In the genomic region with DNA sequence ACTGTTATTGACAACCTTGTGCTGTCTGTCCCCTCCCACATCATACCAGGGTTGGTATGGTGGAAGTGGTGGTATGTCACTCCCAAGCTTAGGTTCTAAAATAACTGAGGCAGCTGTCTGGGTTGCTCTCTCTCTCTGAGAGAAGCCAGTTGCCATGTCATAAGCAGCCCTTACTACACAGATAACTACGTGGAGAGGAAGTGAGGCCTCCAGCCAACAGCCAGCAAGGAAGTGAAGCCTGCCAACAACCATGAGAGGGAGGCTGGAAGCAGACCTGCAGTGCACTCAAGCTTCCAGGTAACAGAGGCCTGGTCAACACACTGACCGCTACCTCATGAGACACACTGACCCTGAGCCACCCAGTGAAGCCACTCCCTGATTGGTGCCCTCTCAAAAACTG, we compare ENCODE assay signal across 8 cellular contexts. TPM values are rescaled to one million over a fixed set of nuclear protein-coding genes. Genes with fewer than 3 reads are reported as not detected.
A peak's percentile ranks its signal among the peaks of the same experiment; 100 is the strongest.
DNase-seq lines count a peak whose midpoint lies in the region; ATAC-seq and TF ChIP-seq lines count a peak whose summit lies in the region.

No MANE protein-coding gene starts in this region.

- WGBS in body of pancreas, 2 donors = 40 to 100% methylated on average over 1 to 2 of the region's 2 CpGs
- WGBS in psoas muscle, 3 donors = 44 to 64% (median 46%) methylated on average over 2 of the region's 2 CpGs
- WGBS in prostate gland = 63% methylated on average over 2 of the region's 2 CpGs

- H3K9me3 ChIP-seq in body of pancreas = no peaks in the 10 kb centered on the region
- no peaks in the 10 kb centered on the region for H3K9me3 ChIP-seq in psoas muscle
- H3K9me3 ChIP-seq in prostate gland = no peaks in the 10 kb centered on the region

- H3K4me3 ChIP-seq in body of pancreas (no peak overlapping the region), psoas muscle (no peak overlapping the region), prostate gland (no peak overlapping the region)

- H3K4me1 ChIP-seq in body of pancreas (peaks cover 14% of the 10 kb centered on the region), psoas muscle (peaks cover 7% of the 10 kb centered on the region), prostate gland (replicated peaks) (no peaks in the 10 kb centered on the region)

- TF ChIP-seq POLR2A in body of pancreas (IDR thresholded peaks at IDR 0.05) (no peak), prostate gland (IDR thresholded peaks at IDR 0.05) (no peak)

- DNase-seq in SKM-1 treated with dmso at 0.1 percent for 144 hours (lab: John Stamatoyannopoulos, UW; ENCODE audit: unreplicated experiment) (peak; percentile 15), SKM-1 (lab: John Stamatoyannopoulos, UW; ENCODE audit: unreplicated experiment) (no peak), body of pancreas (peak in 3 of 4 donors; percentile 17 to 53 (median 19)), psoas muscle (peak; percentile 18 to 53), occipital lobe (lab: John Stamatoyannopoulos, UW) (no peak), epidermal melanocyte (ENCODE audit: insufficient read length, low spot score) (no peak), prostate gland (ENCODE audit: low spot score) (no peak)

- H3K27ac ChIP-seq in body of pancreas (peak overlapping the region in 2 of 4 donors; percentile 18 to 37), psoas muscle (peak overlapping the region; percentile 54), prostate gland (no peak overlapping the region)

- H3K27me3 ChIP-seq in body of pancreas (no peaks in the 10 kb centered on the region), psoas muscle (ENCODE audit: insufficient read depth in 3 of 3, low read length in 2 of 3) (no peaks in the 10 kb centered on the region), prostate gland (replicated peaks; ENCODE audit: insufficient read depth) (no peaks in the 10 kb centered on the region)

- no peaks in the 10 kb centered on the region for H3K36me3 ChIP-seq in body of pancreas (replicated peaks in 1 of 2; ENCODE audit: insufficient read depth in 1 of 2, low read depth in 2 of 2)
- peaks cover 0 to 33% of the 10 kb centered on the region in 2 donors for H3K36me3 ChIP-seq in psoas muscle (ENCODE audit: insufficient read depth in 1 of 2, low read depth in 1 of 2)
- H3K36me3 ChIP-seq in prostate gland = no peaks in the 10 kb centered on the region

- intact Hi-C loops in body of pancreas (cut with DNase I) (no loop called here), psoas muscle (cut with DNase I) (no loop called here), prostate gland (cut with DNase I) (no loop called here)

- ATAC-seq in HG03439 (IDR thresholded peaks at IDR 0.05; ENCODE audit: unreplicated experiment) = peak; percentile 53
- ATAC-seq in body of pancreas = peak; percentile 49
- ATAC-seq in psoas muscle = peak; percentile 44 to 69 (median 64)

- no peak for TF ChIP-seq CTCF in body of pancreas (IDR thresholded peaks at IDR 0.05)
- TF ChIP-seq CTCF in psoas muscle (IDR thresholded peaks at IDR 0.05) = no peak
- no peak for TF ChIP-seq CTCF in prostate gland (IDR thresholded peaks at IDR 0.05)

RNA-seq across cellular contexts. Expression of a gene that starts 18.6 kb away (rescaled TPM):
- total RNA-seq in body of pancreas = 10 to 100 TPM; 15.8 to 23.9 TPM
- 10 to 100 TPM; 27.2 to 48.2 (median 32.5) TPM for total RNA-seq in psoas muscle
- 10 to 100 TPM; 14.1 to 49.4 (median 44.2) TPM for polyA plus RNA-seq in psoas muscle
- total RNA-seq in occipital lobe = 14.0 TPM
- 10 to 100 TPM; 20.2 to 74.6 TPM for total RNA-seq in prostate gland

Comparison
In these comparisons a context has a peak if more than half of its experiments do, and no peak if none do; other contexts are left out.
1. DNase-seq: peak in SKM-1 treated with dmso at 0.1 percent for 144 hours (single experiment), body of pancreas (3 of 4) and psoas muscle (2 of 2); none in SKM-1 (single experiment), occipital lobe (single experiment), epidermal melanocyte (single experiment) and prostate gland (single experiment).
2. Peak in every context shown above with its lines, with median percentiles within 50 percentile points of each other: ATAC-seq.